7 cellular contexts compared by ENCODE assay signal in the genomic region with DNA sequence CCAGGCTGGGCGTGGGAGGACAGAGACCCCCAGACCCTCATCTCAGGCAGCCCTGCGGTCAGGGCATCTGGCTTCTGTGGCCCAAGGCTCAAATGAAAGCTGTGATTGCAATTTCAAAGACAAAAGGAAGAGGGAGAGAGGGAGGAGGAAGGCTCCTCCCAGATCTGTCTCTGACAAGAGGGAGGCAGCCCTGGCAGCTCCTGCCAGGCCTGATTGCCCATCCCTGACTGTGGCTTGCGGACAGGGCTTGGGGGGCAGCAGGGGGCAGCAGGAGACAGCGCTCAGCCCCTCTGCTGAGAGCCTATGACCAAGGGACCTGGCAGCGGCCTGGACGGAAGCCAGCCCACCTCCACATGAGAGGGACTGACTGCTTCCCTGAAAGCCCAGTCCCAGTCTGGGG.
DNase-seq lines count a peak whose midpoint lies in the region; ATAC-seq and TF ChIP-seq lines count a peak whose summit lies in the region.

No MANE protein-coding gene starts in this region.

- peaks cover 0 to 24% of the 10 kb centered on the region in 2 experiments; a peak in 2 of 4 replicates for H3K4me1 ChIP-seq in SK-N-SH (ENCODE audit: control insufficient read depth in 1 of 2, insufficient read depth in 2 of 2, low read depth in 1 of 2, low read length in 1 of 2)
- no peaks in the 10 kb centered on the region for H3K4me1 ChIP-seq in right lobe of liver
- no peaks in the 10 kb centered on the region for H3K4me1 ChIP-seq in mammary epithelial cell (ENCODE audit: insufficient read depth, low read length)

- no peaks in the 10 kb centered on the region for H3K36me3 ChIP-seq in SK-N-SH (replicated peaks in 1 of 2; ENCODE audit: control insufficient read depth in 1 of 2, insufficient read depth in 2 of 2, low read length in 1 of 2)
- H3K36me3 ChIP-seq in right lobe of liver: no peaks in the 10 kb centered on the region
- H3K36me3 ChIP-seq in mammary epithelial cell (ENCODE audit: insufficient read depth, low read length): no peaks in the 10 kb centered on the region

- in situ Hi-C loops in KBM-7 (cut with MboI; ENCODE audit: low pct_unique_long_range_greater_than_20kb, low sequenced_read_pairs) (no loop called here), mammary epithelial cell (cut with MboI; ENCODE audit: low sequenced_read_pairs in 2 of 2) (no loop called here)

- H3K4me2 ChIP-seq in SK-N-SH (no peak overlapping the region), mammary epithelial cell (ENCODE audit: insufficient read depth, low read depth, low read length) (no peak overlapping the region)

- H2AFZ ChIP-seq in SK-N-SH (ENCODE audit: low read depth): no peak overlapping the region
- no peak overlapping the region for H2AFZ ChIP-seq in mammary epithelial cell (ENCODE audit: low read depth, low read length)

- no TSS peak for BruUV-seq in mammary epithelial cell (replicated peaks; lab: Mats Ljungman, UMichigan)

- DNase-seq in GM03348 (ENCODE audit: low spot score) (peak; percentile 32), KBM-7 (peak; percentile 34), SK-N-SH (peak; percentile 98), right lobe of liver (peak in 1 of 3 donors; percentile 41), mammary epithelial cell (no peak)

- no peak overlapping the region for H3K4me3 ChIP-seq in SK-N-SH (ENCODE audit: low read depth in 2 of 2, low read length in 1 of 2)
- H3K4me3 ChIP-seq in right lobe of liver: no peak overlapping the region
- no peak overlapping the region for H3K4me3 ChIP-seq in mammary epithelial cell (replicated peaks in 1 of 3; ENCODE audit: insufficient read depth in 1 of 3, low read depth in 2 of 3, low read length in 3 of 3)

- TF ChIP-seq CTCF in SK-N-SH (IDR thresholded peaks at IDR 0.05) (peak; percentile 18), right lobe of liver (IDR thresholded peaks at IDR 0.05) (peak in 1 of 4 donors; percentile 13), mammary epithelial cell (conservative IDR thresholded peaks at IDR 0.05 in 1 of 2, IDR thresholded peaks at IDR 0.05 in 1 of 2; ENCODE audit: extremely low read depth in 1 of 2, insufficient read depth in 1 of 2, low read depth in 1 of 2, low read length in 2 of 2) (no peak)

- CTCF ChIA-PET in SK-N-SH (lab: Yijun Ruan, JAX) (interaction anchor here (0.6 to 2.5 kb wide), 37 partner anchors 9 to 496 kb away, joined by 3 to 16 read pairs (median 4); no protein-coding TSS in a partner anchor), mammary epithelial cell (lab: Charles Lee; ENCODE audit: low non-redundant PET) (interaction anchor here (0.7 kb wide), 1 partner anchor 49 kb away, joined by 3 read pairs; no protein-coding TSS in a partner anchor)

- POLR2A ChIA-PET in SK-N-SH (lab: Yijun Ruan, JAX): interaction anchor here (1.1 kb wide), 1 partner anchor 333 kb away, joined by 4 read pairs; a partner anchor contains a TSS

- no peaks in the 10 kb centered on the region for H3K79me2 ChIP-seq in SK-N-SH (ENCODE audit: insufficient read depth)
- H3K79me2 ChIP-seq in mammary epithelial cell (ENCODE audit: insufficient read depth, low read length): no peaks in the 10 kb centered on the region

- TF ChIP-seq EP300 in SK-N-SH (IDR thresholded peaks at IDR 0.05; ENCODE audit: borderline replicate concordance in 1 of 2, low read depth in 1 of 2, low read length in 1 of 2): no peak

- H3K9me2 ChIP-seq in SK-N-SH: no peaks in the 10 kb centered on the region

- 18% methylated on average over 5 of the region's 6 CpGs for WGBS in SK-N-SH (ENCODE audit: low lambda C conversion rate)
- WGBS in right lobe of liver (ENCODE audit: insufficient coverage, low coverage, low lambda C conversion rate, missing lambda C conversion rate): 6% methylated on average over 4 of the region's 6 CpGs
- 2% methylated on average over 4 of the region's 6 CpGs for WGBS in mammary epithelial cell (ENCODE audit: low coverage, missing lambda C conversion rate)

- peak; percentile 91 for TF ChIP-seq RAD21 in SK-N-SH (IDR thresholded peaks at IDR 0.05; ENCODE audit: low read length)

- no peak for TF ChIP-seq POLR2A in right lobe of liver (IDR thresholded peaks at IDR 0.05)

- peak overlapping the region in 1 of 2 experiments; percentile 64; a peak in 2 of 4 replicates for H3K27ac ChIP-seq in SK-N-SH (ENCODE audit: low read depth in 2 of 2, low read length in 1 of 2)
- H3K27ac ChIP-seq in right lobe of liver: no peak overlapping the region
- H3K27ac ChIP-seq in mammary epithelial cell (ENCODE audit: insufficient read depth, low read depth, low read length): no peak overlapping the region

- dilution Hi-C loops in mammary epithelial cell (cut with HindIII; ENCODE audit: low sequenced_read_pairs): no loop called here

- H3K9ac ChIP-seq in SK-N-SH: no peak overlapping the region
- no peak overlapping the region for H3K9ac ChIP-seq in mammary epithelial cell (ENCODE audit: insufficient read depth, low read length)

- intact Hi-C loops in right lobe of liver (cut with DNase I): no loop called here
- intact Hi-C loops in mammary epithelial cell (cut with micrococcal nuclease): no loop called here

- H4K20me1 ChIP-seq in SK-N-SH (ENCODE audit: insufficient read depth) (no peaks in the 10 kb centered on the region), mammary epithelial cell (ENCODE audit: insufficient read depth, low read length) (no peaks in the 10 kb centered on the region)

- ATAC-seq in right lobe of liver (peak; percentile 52 to 57 (median 53)), HG02885 (IDR thresholded peaks at IDR 0.05; ENCODE audit: poor library complexity, unreplicated experiment) (no peak), GM21576 (IDR thresholded peaks at IDR 0.05; ENCODE audit: unreplicated experiment) (no peak)

- H3K9me3 ChIP-seq in SK-N-SH: no peaks in the 10 kb centered on the region
- H3K9me3 ChIP-seq in right lobe of liver: no peaks in the 10 kb centered on the region
- H3K9me3 ChIP-seq in mammary epithelial cell (replicated peaks; ENCODE audit: insufficient read depth, low read length): peaks cover 14% of the 10 kb centered on the region

- H3K27me3 ChIP-seq in SK-N-SH (ENCODE audit: insufficient read depth): no peaks in the 10 kb centered on the region
- no peaks in the 10 kb centered on the region for H3K27me3 ChIP-seq in right lobe of liver
- no peaks in the 10 kb centered on the region for H3K27me3 ChIP-seq in mammary epithelial cell (ENCODE audit: insufficient read depth, low read length)

- no peaks in the 10 kb centered on the region for H3F3A ChIP-seq in SK-N-SH (replicated peaks; ENCODE audit: insufficient read depth)

TF ChIP-seq in SK-N-SH, 30 proteins besides CTCF, POLR2A, EP300 and RAD21:
- TF ChIP-seq SMC3 (IDR thresholded peaks at IDR 0.05; ENCODE audit: low read depth, low read length) (peak; percentile 65; the same call in 1 of the 2 replicates), MXI1 (IDR thresholded peaks at IDR 0.05; ENCODE audit: low read depth, low read length) (peak; percentile 68; the same call in 1 of the 2 replicates), GATA2 (CRISPR knock-in tag; IDR thresholded peaks at IDR 0.05) (peak; percentile 56; the same call in 1 of the 2 replicates), RCOR1 (IDR thresholded peaks at IDR 0.05; ENCODE audit: low read length) (peak; percentile 11; the same call in 1 of the 2 replicates), NRF1 (IDR thresholded peaks at IDR 0.05; ENCODE audit: low read depth, low read length) (no peak)

Comparison
In these comparisons a context has a peak if more than half of its experiments do, and no peak if none do; other contexts are left out.
1. ATAC-seq: peak in right lobe of liver (4 of 4); none in HG02885 (single experiment) and GM21576 (single experiment).